Comparison of ENCODE assay signal across 18 cellular contexts in the genomic region with DNA sequence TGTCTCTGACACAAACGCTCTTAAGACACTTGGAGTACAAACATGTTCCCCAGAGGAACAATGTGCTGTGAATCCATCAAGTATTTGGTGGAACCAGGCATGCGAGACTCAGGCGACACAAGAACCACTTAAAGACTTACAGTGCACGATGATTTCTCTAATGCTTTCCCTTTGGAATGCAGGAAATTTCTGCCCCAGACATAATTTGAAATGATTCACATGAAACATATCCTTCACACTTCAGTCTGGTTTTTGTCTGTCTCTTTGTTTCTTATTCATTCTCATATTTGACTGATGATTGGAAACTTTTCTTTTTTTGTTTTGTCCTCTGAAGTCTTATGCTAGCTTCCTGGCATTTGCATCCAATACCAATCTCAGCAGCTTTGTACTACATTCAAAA.
DNase-seq lines count a peak whose midpoint lies in the region; ATAC-seq, FAIRE-seq and TF ChIP-seq lines count a peak whose summit lies in the region.
"Had no signal": no experiment of that assay in that cellular context is flagged by ENCODE, and none has a peak within 500 bp of the region (broad histone marks: within the 10 kb centered on the region; RNA-seq: fewer than 3 reads in every experiment).

No MANE protein-coding gene starts in this region.

- no peak for FAIRE-seq in urothelium cell line (lab: Jason Lieb, UNC)

- no peak for TF ChIP-seq CTCF in astrocyte of the spinal cord (IDR thresholded peaks at IDR 0.05; ENCODE audit: low read depth, low read length)

- peak; percentile 7 for DNase-seq in HCEC 1CT
- DNase-seq in astrocyte of the spinal cord (ENCODE audit: low read depth, low spot score), result peak; percentile 43
- peak; percentile 33 for DNase-seq in hepatic stellate cell (ENCODE audit: low spot score)
- DNase-seq in urothelium cell line (ENCODE audit: low spot score), result peak; percentile 8
- no peak for DNase-seq in A172 (ENCODE audit: low spot score)
- no peak for DNase-seq in NCI-H748 treated with DMSO at 0.1 percent for 48 hours (lab: John Stamatoyannopoulos, UW)
- DNase-seq: activated B cell treated with CpG ODN at 0.5 μM for 24 hours; activated CD8-positive, alpha-beta memory T cell treated with anti-CD3 and anti-CD28 coated beads for 24 hours; activated effector memory CD4-positive, alpha-beta T cell treated with Interleukin-2 at 50 U/mL for 16 hours; body of pancreas; CD4-positive, CD25-positive, alpha-beta regulatory T cell; gastrocnemius medialis; NCI-H1694; NCI-H69; stimulated activated naive CD4-positive, alpha-beta T cell treated with Interleukin-2 at 50 U/mL for 16 hours; T-helper 1 cell; uterus had no signal

- no peak overlapping the region for H3K4me3 ChIP-seq in astrocyte of the spinal cord (ENCODE audit: low read depth, low read length)
- H3K4me3 ChIP-seq: body of pancreas, gastrocnemius medialis, uterus had no signal

- in situ Hi-C loops in astrocyte of the spinal cord (cut with HindIII; ENCODE audit: low sequenced_read_pairs), result no loop called here

- no peak for ATAC-seq in HG03521 (IDR thresholded peaks at IDR 0.05; ENCODE audit: unreplicated experiment)
- ATAC-seq: body of pancreas, gastrocnemius medialis had no signal

Comparison
In these comparisons a context has a peak if more than half of its experiments do, and no peak if none do; other contexts are left out.
1. DNase-seq: peak in HCEC 1CT (single experiment), astrocyte of the spinal cord (single experiment), hepatic stellate cell (single experiment) and urothelium cell line (single experiment); none in A172 (single experiment) and NCI-H748 treated with DMSO at 0.1 percent for 48 hours (single experiment).